Comparison of ENCODE assay signal across 8 cellular contexts in the genomic region with DNA sequence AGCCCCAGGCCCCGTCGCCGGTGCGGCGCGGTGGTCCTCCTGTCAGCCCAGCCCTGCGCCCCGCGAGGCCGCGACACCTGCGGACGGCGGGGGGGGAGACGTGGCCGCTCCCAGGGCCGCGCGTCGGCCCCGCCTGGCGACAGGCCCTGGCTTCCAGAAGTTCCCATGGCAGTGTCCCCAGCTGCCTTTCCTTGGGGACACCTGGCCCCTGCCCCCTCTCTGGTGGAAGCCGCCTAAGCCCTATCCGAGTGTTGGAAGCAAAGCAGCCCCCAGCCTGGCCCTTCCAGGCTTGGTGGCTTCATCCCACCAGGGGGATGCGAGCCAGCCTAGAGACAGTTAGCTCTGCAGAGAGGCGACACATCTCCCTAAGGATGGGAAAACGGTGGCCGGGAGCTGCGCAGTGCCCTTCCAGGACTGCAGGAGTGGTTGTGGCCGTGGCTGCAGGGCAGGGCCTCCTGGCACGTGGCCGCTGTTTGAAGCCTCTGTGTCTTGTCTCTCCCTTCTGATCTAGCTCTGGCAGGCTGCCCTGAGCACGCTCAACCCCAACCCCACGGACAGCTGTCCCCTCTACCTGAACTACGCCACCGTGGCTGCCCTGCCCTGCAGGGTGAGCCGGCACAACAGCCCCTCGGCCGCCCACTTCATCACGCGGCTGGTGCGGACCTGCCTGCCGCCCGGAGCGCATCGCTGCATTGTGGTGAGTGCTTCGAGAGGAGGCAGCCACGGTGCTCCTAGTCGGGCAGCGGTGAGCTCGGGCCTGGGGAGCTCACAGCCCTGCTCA. TPM values are rescaled to one million over a fixed set of nuclear protein-coding genes. Genes with fewer than 3 reads are reported as not detected.
DNase-seq lines count a peak whose midpoint lies in the region; ATAC-seq and TF ChIP-seq lines count a peak whose summit lies in the region.

No MANE protein-coding gene starts in this region.

- no peaks in the 10 kb centered on the region for H3K9me2 ChIP-seq in SK-N-SH

- CTCF ChIA-PET in activated CD8-positive, alpha-beta T cell treated with anti-CD3 and anti-CD28 coated beads, Interleukin-2, amount 10 ng/mL, durations not matched to agents 7 days and 5 days (lab: Charles Lee), result interaction anchor here (0.8 to 2.9 kb wide), 2 partner anchors 43 to 46 kb away, joined by 3 to 13 read pairs; a partner anchor contains a TSS
- CTCF ChIA-PET in SK-N-SH (lab: Yijun Ruan, JAX), result no interaction called here

- peaks cover 0 to 39% of the 10 kb centered on the region in 2 donors for H3K36me3 ChIP-seq in gastroesophageal sphincter
- no peaks in the 10 kb centered on the region for H3K36me3 ChIP-seq in SK-N-SH (replicated peaks in 1 of 2; ENCODE audit: control insufficient read depth in 1 of 2, insufficient read depth in 2 of 2, low read length in 1 of 2)

- no peaks in the 10 kb centered on the region for H3K79me2 ChIP-seq in SK-N-SH (ENCODE audit: insufficient read depth)

- TF ChIP-seq RAD21 in SK-N-SH (IDR thresholded peaks at IDR 0.05; ENCODE audit: low read length), result no peak

- no peak overlapping the region for H3K9ac ChIP-seq in SK-N-SH

- H3K27ac ChIP-seq in gastroesophageal sphincter (peak overlapping the region; percentile 37 to 95 (median 91)), SK-N-SH (ENCODE audit: low read depth in 2 of 2, low read length in 1 of 2) (no peak overlapping the region)

- H3K27me3 Mint-ChIP-seq in activated CD8-positive, alpha-beta T cell treated with anti-CD3 and anti-CD28 coated beads, Interleukin-2, amount 10 ng/mL, durations not matched to agents 7 days and 5 days (ENCODE audit: low read depth), result no peaks in the 10 kb centered on the region

- no peaks in the 10 kb centered on the region for H3K9me3 Mint-ChIP-seq in activated CD8-positive, alpha-beta T cell treated with anti-CD3 and anti-CD28 coated beads, Interleukin-2, amount 10 ng/mL, durations not matched to agents 7 days and 5 days (ENCODE audit: insufficient read depth)

- POLR2A ChIA-PET in activated CD8-positive, alpha-beta T cell treated with anti-CD3 and anti-CD28 coated beads, Interleukin-2, amount 10 ng/mL, durations not matched to agents 7 days and 5 days (lab: Charles Lee), result interaction anchor here (4.0 kb wide), 1 partner anchor 42 kb away, joined by 33 read pairs; a partner anchor contains a TSS
- POLR2A ChIA-PET in SK-N-SH (lab: Yijun Ruan, JAX), result no interaction called here

- TF ChIP-seq EP300 in gastroesophageal sphincter (IDR thresholded peaks at IDR 0.05) (no peak), SK-N-SH (IDR thresholded peaks at IDR 0.05; ENCODE audit: borderline replicate concordance in 1 of 2, low read depth in 1 of 2, low read length in 1 of 2) (no peak)

- no peak overlapping the region for H2AFZ ChIP-seq in SK-N-SH (ENCODE audit: low read depth)

- H3K9me3 ChIP-seq in gastroesophageal sphincter, result no peaks in the 10 kb centered on the region
- H3K9me3 ChIP-seq in SK-N-SH, result no peaks in the 10 kb centered on the region

- no peak for TF ChIP-seq POLR2A in gastroesophageal sphincter (IDR thresholded peaks at IDR 0.05)

- H3K4me1 ChIP-seq in gastroesophageal sphincter (peaks cover 0 to 59% (median 27%) of the 10 kb centered on the region in 3 donors), SK-N-SH (ENCODE audit: control insufficient read depth in 1 of 2, insufficient read depth in 2 of 2, low read depth in 1 of 2, low read length in 1 of 2) (no peaks in the 10 kb centered on the region; a peak in 1 of 4 replicates)

- ATAC-seq in HG03175 (IDR thresholded peaks at IDR 0.05; ENCODE audit: unreplicated experiment), result peak; percentile 21
- ATAC-seq in activated CD8-positive, alpha-beta T cell treated with anti-CD3 and anti-CD28 coated beads, Interleukin-2, amount 10 ng/mL, durations not matched to agents 7 days and 5 days, result no peak
- ATAC-seq in gastroesophageal sphincter, result no peak

- peaks cover 14% of the 10 kb centered on the region for H3K36me3 Mint-ChIP-seq in activated CD8-positive, alpha-beta T cell treated with anti-CD3 and anti-CD28 coated beads, Interleukin-2, amount 10 ng/mL, durations not matched to agents 7 days and 5 days (ENCODE audit: low read depth)

- DNase-seq in NCI-H146 (lab: John Stamatoyannopoulos, UW) (peak; percentile 51), NCI-H146 treated with DMSO at 0.1 percent for 48 hours (lab: John Stamatoyannopoulos, UW; ENCODE audit: unreplicated experiment) (no peak), retina (peak; percentile 64), superior temporal gyrus (ENCODE audit: extremely low spot score) (no peak), SK-N-SH (no peak)
- no peak for DNase-seq in activated CD8-positive, alpha-beta T cell treated with anti-CD3 and anti-CD28 coated beads, Interleukin-2, amount 10 ng/mL, durations not matched to agents 7 days and 5 days

- TF ChIP-seq CTCF in gastroesophageal sphincter (IDR thresholded peaks at IDR 0.05) (peak in 2 of 4 experiments; percentile 7 to 8), SK-N-SH (IDR thresholded peaks at IDR 0.05) (no peak)

- H3K27ac Mint-ChIP-seq in activated CD8-positive, alpha-beta T cell treated with anti-CD3 and anti-CD28 coated beads, Interleukin-2, amount 10 ng/mL, durations not matched to agents 7 days and 5 days, result peak overlapping the region; percentile 79

- 48% methylated on average over 5 of the region's 51 CpGs; no CpG with 5 or more reads in 1 of the 2 donors for WGBS in gastroesophageal sphincter (ENCODE audit: low coverage in 1 of 2), 2 donors
- 91% methylated on average over 17 of the region's 51 CpGs for WGBS in SK-N-SH (ENCODE audit: low lambda C conversion rate)

- peak overlapping the region; percentile 56 to 62 for H3K4me3 ChIP-seq in gastroesophageal sphincter
- no peak overlapping the region for H3K4me3 ChIP-seq in SK-N-SH (ENCODE audit: low read depth in 2 of 2, low read length in 1 of 2)

- no peak overlapping the region for H3K4me2 ChIP-seq in SK-N-SH

- H3K4me1 Mint-ChIP-seq in activated CD8-positive, alpha-beta T cell treated with anti-CD3 and anti-CD28 coated beads, Interleukin-2, amount 10 ng/mL, durations not matched to agents 7 days and 5 days (ENCODE audit: low read depth), result peaks cover 23% of the 10 kb centered on the region

- no peaks in the 10 kb centered on the region for H3K27me3 ChIP-seq in gastroesophageal sphincter
- H3K27me3 ChIP-seq in SK-N-SH (ENCODE audit: insufficient read depth), result no peaks in the 10 kb centered on the region

- H4K20me1 ChIP-seq in SK-N-SH (ENCODE audit: insufficient read depth), result no peaks in the 10 kb centered on the region

- H3F3A ChIP-seq in SK-N-SH (replicated peaks; ENCODE audit: insufficient read depth), result no peaks in the 10 kb centered on the region

- H3K4me3 Mint-ChIP-seq in activated CD8-positive, alpha-beta T cell treated with anti-CD3 and anti-CD28 coated beads, Interleukin-2, amount 10 ng/mL, durations not matched to agents 7 days and 5 days, result peak overlapping the region; percentile 72

TF ChIP-seq in SK-N-SH, 30 proteins besides CTCF, POLR2A, EP300 and RAD21:
- TF ChIP-seq GABPA (IDR thresholded peaks at IDR 0.05; ENCODE audit: low read depth) (no peak), FOXM1 (IDR thresholded peaks at IDR 0.05; ENCODE audit: low read depth) (no peak), POLR2AphosphoS5 (IDR thresholded peaks at IDR 0.05; ENCODE audit: low read depth, low read length) (no peak)

RNA-seq across cellular contexts. Expression of a gene that starts 0.8 kb away (rescaled TPM):
- 10 to 100 TPM; 22.9 to 26.8 TPM for total RNA-seq in activated CD8-positive, alpha-beta T cell treated with anti-CD3 and anti-CD28 coated beads, Interleukin-2, amount 10 ng/mL, durations not matched to agents 7 days and 5 days
- total RNA-seq in gastroesophageal sphincter, result 10 to 100 TPM; 24.3 to 57.3 (median 36.9) TPM
- polyA plus RNA-seq in SK-N-SH (2012; rRNA removed), result 2.3 and 2.8 TPM in 2 replicates
- polyA plus RNA-seq in SK-N-SH (2012; cell fraction: cytosol; rRNA removed), result 0.15 and 0.31 TPM in 2 replicates
- 26.7 and 39.7 TPM in 2 replicates for polyA plus RNA-seq in SK-N-SH (2012; cell fraction: nucleus; rRNA removed)

RNA-seq across cellular contexts. Expression of a gene that starts 42.3 kb away (rescaled TPM):
- 100 to 1,000 TPM; 128 to 136 TPM for total RNA-seq in activated CD8-positive, alpha-beta T cell treated with anti-CD3 and anti-CD28 coated beads, Interleukin-2, amount 10 ng/mL, durations not matched to agents 7 days and 5 days
- total RNA-seq in gastroesophageal sphincter, result 10 to 100 TPM; 26.1 to 90.4 (median 47.8) TPM
- 63.8 and 90.9 TPM in 2 replicates for polyA plus RNA-seq in SK-N-SH (2012; rRNA removed)
- 54.0 and 56.0 TPM in 2 replicates for polyA plus RNA-seq in SK-N-SH (2012; cell fraction: cytosol; rRNA removed)
- 199 and 277 TPM in 2 replicates for polyA plus RNA-seq in SK-N-SH (2012; cell fraction: nucleus; rRNA removed)

Comparison
In these comparisons a context has a peak if more than half of its experiments do, and no peak if none do; other contexts are left out.
1. DNase-seq: peak in NCI-H146 (single experiment) and retina (single experiment); none in NCI-H146 treated with DMSO at 0.1 percent for 48 hours (single experiment), activated CD8-positive, alpha-beta T cell treated with anti-CD3 and anti-CD28 coated beads, Interleukin-2, amount 10 ng/mL, durations not matched to agents 7 days and 5 days (single experiment), superior temporal gyrus (single experiment) and SK-N-SH (single experiment).
2. H3K27ac ChIP-seq: peak in gastroesophageal sphincter (4 of 4); none in SK-N-SH (0 of 2).
3. H3K4me3 ChIP-seq: peak in gastroesophageal sphincter (2 of 2); none in SK-N-SH (0 of 2).